ENCODE assay signal across 31 cellular contexts in genomic region chr14:103928011-103928890, GRCh38. TPM values are rescaled to one million over a fixed set of nuclear protein-coding genes. Genes with fewer than 3 reads are reported as not detected.
DNase-seq lines count a peak whose midpoint lies in the region; ATAC-seq and TF ChIP-seq lines count a peak whose summit lies in the region.
"Had no signal": no experiment of that assay in that cellular context is flagged by ENCODE, and none has a peak within 500 bp of the region (broad histone marks: within the 10 kb centered on the region; RNA-seq: fewer than 3 reads in every experiment).

Gene TDRD9, plus strand, starts transcription at chr14:103928456. Its CDS starts 54 bp downstream, at chr14:103928510.

- no peak within 1 kb of the TSS for H3K27ac Mint-ChIP-seq in activated CD8-positive, alpha-beta T cell treated with anti-CD3 and anti-CD28 coated beads for 36 hours
- no peak within 1 kb of the TSS for H3K27ac Mint-ChIP-seq in activated CD8-positive, alpha-beta T cell treated with anti-CD3 and anti-CD28 coated beads, Interleukin-2, amount 10 ng/mL, durations not matched to agents 7 days and 5 days
- H3K27ac Mint-ChIP-seq in stimulated activated memory B cell treated with anti-CD40 and anti-IgM and Interleukin-4, amounts not matched to agents 10 μg/mL and 1 μg/mL and 100 μg/mL, for 72 hours: no peak within 1 kb of the TSS

- intact Hi-C loops in activated CD8-positive, alpha-beta T cell treated with anti-CD3 and anti-CD28 coated beads for 36 hours (cut with micrococcal nuclease): no loop called here

- H3K4me1 Mint-ChIP-seq in activated CD8-positive, alpha-beta T cell treated with anti-CD3 and anti-CD28 coated beads for 36 hours (ENCODE audit: low read depth): peaks cover 3% of the 10 kb centered on the region
- peaks cover 12% of the 10 kb centered on the region for H3K4me1 Mint-ChIP-seq in activated CD8-positive, alpha-beta T cell treated with anti-CD3 and anti-CD28 coated beads, Interleukin-2, amount 10 ng/mL, durations not matched to agents 7 days and 5 days (ENCODE audit: low read depth)
- no peaks in the 10 kb centered on the region for H3K4me1 Mint-ChIP-seq in stimulated activated memory B cell treated with anti-CD40 and anti-IgM and Interleukin-4, amounts not matched to agents 10 μg/mL and 1 μg/mL and 100 μg/mL, for 72 hours
- H3K4me1 Mint-ChIP-seq: central memory CD8-positive, alpha-beta T cell had no signal

- CTCF ChIA-PET in activated CD8-positive, alpha-beta T cell treated with anti-CD3 and anti-CD28 coated beads for 36 hours (lab: Charles Lee): interaction anchor here (1.4 kb wide), 1 partner anchor 27 kb away, joined by 4 read pairs; no protein-coding TSS in a partner anchor
- CTCF ChIA-PET in activated CD8-positive, alpha-beta T cell treated with anti-CD3 and anti-CD28 coated beads, Interleukin-2, amount 10 ng/mL, durations not matched to agents 7 days and 5 days (lab: Charles Lee): interaction anchor here (1.9 kb wide), 1 partner anchor 18 kb away, joined by 5 read pairs; no protein-coding TSS in a partner anchor

- H3K9me3 Mint-ChIP-seq in activated CD8-positive, alpha-beta T cell treated with anti-CD3 and anti-CD28 coated beads for 36 hours: no peaks in the 10 kb centered on the region
- no peaks in the 10 kb centered on the region for H3K9me3 Mint-ChIP-seq in activated CD8-positive, alpha-beta T cell treated with anti-CD3 and anti-CD28 coated beads, Interleukin-2, amount 10 ng/mL, durations not matched to agents 7 days and 5 days (ENCODE audit: insufficient read depth)
- H3K9me3 Mint-ChIP-seq in stimulated activated memory B cell treated with anti-CD40 and anti-IgM and Interleukin-4, amounts not matched to agents 10 μg/mL and 1 μg/mL and 100 μg/mL, for 72 hours: no peaks in the 10 kb centered on the region
- H3K9me3 Mint-ChIP-seq: central memory CD8-positive, alpha-beta T cell had no signal

- H3K27me3 Mint-ChIP-seq in activated CD8-positive, alpha-beta T cell treated with anti-CD3 and anti-CD28 coated beads for 36 hours: peaks cover 5% of the 10 kb centered on the region
- H3K27me3 Mint-ChIP-seq in activated CD8-positive, alpha-beta T cell treated with anti-CD3 and anti-CD28 coated beads, Interleukin-2, amount 10 ng/mL, durations not matched to agents 7 days and 5 days (ENCODE audit: low read depth): peaks cover 11% of the 10 kb centered on the region
- peaks cover 7% of the 10 kb centered on the region for H3K27me3 Mint-ChIP-seq in stimulated activated memory B cell treated with anti-CD40 and anti-IgM and Interleukin-4, amounts not matched to agents 10 μg/mL and 1 μg/mL and 100 μg/mL, for 72 hours

- no peak for DNase-seq in activated CD8-positive, alpha-beta T cell treated with anti-CD3 and anti-CD28 coated beads for 36 hours
- DNase-seq in activated CD8-positive, alpha-beta T cell treated with anti-CD3 and anti-CD28 coated beads, Interleukin-2, amount 10 ng/mL, durations not matched to agents 7 days and 5 days: no peak
- DNase-seq in NCI-H1417 (lab: John Stamatoyannopoulos, UW) (peak in 2 of 3 experiments; percentile 90 to 92), epithelial cell of proximal tubule (ENCODE audit: low read depth) (no peak), COR-L47 (lab: John Stamatoyannopoulos, UW) (no peak), NCI-H2196 (lab: John Stamatoyannopoulos, UW; ENCODE audit: unreplicated experiment) (no peak)
- DNase-seq: activated CD4-positive, CD25-positive, alpha-beta regulatory T cell; activated CD8-positive, alpha-beta memory T cell treated with anti-CD3 and anti-CD28 coated beads for 24 hours; activated naive CD4-positive, alpha-beta T cell treated with anti-CD3 and anti-CD28 coated beads, Interleukin-2, amount 50 U/mL, for 16 hours; activated T-cell treated with anti-CD3 and anti-CD28 coated beads, Interleukin-2, amount 50 U/mL, for 48 hours; AML-193; Caco-2; DND-41; effector CD8-positive, alpha-beta T cell; esophagus squamous epithelium; islet precursor cell; lower lobe of right lung; MG63; NCI-H1436 treated with DMSO at 0.1 percent for 48 hours; NCI-H2171 treated with DMSO at 0.1 percent for 48 hours; NCI-H526 treated with DMSO at 0.1 percent for 48 hours; spleen; stimulated activated CD4-positive, alpha-beta T cell treated with anti-CD3 and anti-CD28 coated beads, Interleukin-4, amount 100 ng/mL, for 1 hour; stimulated activated naive CD4-positive, alpha-beta T cell treated with Interleukin-2 at 50 U/mL for 16 hours; T1000; transverse colon had no signal

- POLR2A ChIA-PET in activated CD8-positive, alpha-beta T cell treated with anti-CD3 and anti-CD28 coated beads for 36 hours (lab: Charles Lee): no interaction called here
- POLR2A ChIA-PET in activated CD8-positive, alpha-beta T cell treated with anti-CD3 and anti-CD28 coated beads, Interleukin-2, amount 10 ng/mL, durations not matched to agents 7 days and 5 days (lab: Charles Lee): no interaction called here

- H3K4me3 Mint-ChIP-seq in activated CD8-positive, alpha-beta T cell treated with anti-CD3 and anti-CD28 coated beads for 36 hours: no peak within 1 kb of the TSS
- H3K4me3 Mint-ChIP-seq in activated CD8-positive, alpha-beta T cell treated with anti-CD3 and anti-CD28 coated beads, Interleukin-2, amount 10 ng/mL, durations not matched to agents 7 days and 5 days: no peak within 1 kb of the TSS
- no peak within 1 kb of the TSS for H3K4me3 Mint-ChIP-seq in stimulated activated memory B cell treated with anti-CD40 and anti-IgM and Interleukin-4, amounts not matched to agents 10 μg/mL and 1 μg/mL and 100 μg/mL, for 72 hours
- H3K4me3 Mint-ChIP-seq: central memory CD8-positive, alpha-beta T cell had no signal

- peak within 1 kb of the TSS; percentile 47 for H3K4me3 ChIP-seq in epithelial cell of proximal tubule (ENCODE audit: low read depth, low read length)
- H3K4me3 ChIP-seq: lower lobe of right lung, MG63, transverse colon had no signal

- TF ChIP-seq CTCF in activated CD8-positive, alpha-beta T cell treated with anti-CD3 and anti-CD28 coated beads for 36 hours (IDR thresholded peaks at IDR 0.05): no peak
- TF ChIP-seq CTCF in epithelial cell of proximal tubule (conservative IDR thresholded peaks at IDR 0.05; ENCODE audit: low read depth, low read length): no peak

- peak; percentile 53 for ATAC-seq in activated CD8-positive, alpha-beta T cell treated with anti-CD3 and anti-CD28 coated beads for 36 hours
- ATAC-seq in activated CD8-positive, alpha-beta T cell treated with anti-CD3 and anti-CD28 coated beads, Interleukin-2, amount 10 ng/mL, durations not matched to agents 7 days and 5 days: no peak
- ATAC-seq in stimulated activated memory B cell treated with anti-CD40 and anti-IgM and Interleukin-4, amounts not matched to agents 10 μg/mL and 1 μg/mL and 100 μg/mL, for 72 hours: peak; percentile 41
- no peak for ATAC-seq in GM19324 (IDR thresholded peaks at IDR 0.05; ENCODE audit: low FRiP score, unreplicated experiment)
- ATAC-seq: lower lobe of right lung had no signal

- H3K36me3 Mint-ChIP-seq in activated CD8-positive, alpha-beta T cell treated with anti-CD3 and anti-CD28 coated beads for 36 hours (ENCODE audit: low read depth): no peaks in the 10 kb centered on the region
- no peaks in the 10 kb centered on the region for H3K36me3 Mint-ChIP-seq in activated CD8-positive, alpha-beta T cell treated with anti-CD3 and anti-CD28 coated beads, Interleukin-2, amount 10 ng/mL, durations not matched to agents 7 days and 5 days (ENCODE audit: low read depth)
- no peaks in the 10 kb centered on the region for H3K36me3 Mint-ChIP-seq in stimulated activated memory B cell treated with anti-CD40 and anti-IgM and Interleukin-4, amounts not matched to agents 10 μg/mL and 1 μg/mL and 100 μg/mL, for 72 hours

RNA-seq across cellular contexts. Expression of gene TDRD9, which starts in this region (rescaled TPM):
- 1 to 10 TPM; 1.2 to 1.6 TPM for total RNA-seq in activated CD8-positive, alpha-beta T cell treated with anti-CD3 and anti-CD28 coated beads for 36 hours
- total RNA-seq in activated CD8-positive, alpha-beta T cell treated with anti-CD3 and anti-CD28 coated beads, Interleukin-2, amount 10 ng/mL, durations not matched to agents 7 days and 5 days: 1 to 10 TPM; 1.3 to 2.7 TPM
- total RNA-seq in epithelial cell of proximal tubule: 0.29 and 2.7 TPM in 2 replicates
- total RNA-seq: A172, astrocyte, Caco-2 had no signal

Comparison
In these comparisons a context has a peak if more than half of its experiments do, and no peak if none do; other contexts are left out.
1. ATAC-seq: peak in activated CD8-positive, alpha-beta T cell treated with anti-CD3 and anti-CD28 coated beads for 36 hours (single experiment) and stimulated activated memory B cell treated with anti-CD40 and anti-IgM and Interleukin-4, amounts not matched to agents 10 μg/mL and 1 μg/mL and 100 μg/mL, for 72 hours (single experiment); none in activated CD8-positive, alpha-beta T cell treated with anti-CD3 and anti-CD28 coated beads, Interleukin-2, amount 10 ng/mL, durations not matched to agents 7 days and 5 days (single experiment) and GM19324 (single experiment).
2. DNase-seq: peak in NCI-H1417 (2 of 3); none in activated CD8-positive, alpha-beta T cell treated with anti-CD3 and anti-CD28 coated beads for 36 hours (single experiment), activated CD8-positive, alpha-beta T cell treated with anti-CD3 and anti-CD28 coated beads, Interleukin-2, amount 10 ng/mL, durations not matched to agents 7 days and 5 days (single experiment), epithelial cell of proximal tubule (single experiment), COR-L47 (single experiment) and NCI-H2196 (single experiment).